17 cellular contexts compared by ENCODE assay signal in genomic region chr1:173447224-173447623, GRCh38. TPM values are rescaled to one million over a fixed set of nuclear protein-coding genes. Genes with fewer than 3 reads are reported as not detected.
DNase-seq lines count a peak whose midpoint lies in the region; ATAC-seq, FAIRE-seq and TF ChIP-seq lines count a peak whose summit lies in the region.
"Had no signal": no experiment of that assay in that cellular context is flagged by ENCODE, and none has a peak within 500 bp of the region (broad histone marks: within the 10 kb centered on the region; RNA-seq: fewer than 3 reads in every experiment).

No MANE protein-coding gene starts in this region.

- intact Hi-C loops in GM12878 (cut with micrococcal nuclease; ENCODE audit: unreplicated experiment) (no loop called here), prostate gland (cut with DNase I) (no loop called here), transverse colon (cut with DNase I; ENCODE audit: low total_unique reads) (no loop called here)

- no TSS peak for BruUV-seq in GM12878 (replicated peaks; lab: Mats Ljungman, UMichigan)

- H3K4me2 ChIP-seq in GM12878 (ENCODE audit: control insufficient read depth, insufficient read depth): no peak overlapping the region

- CTCF ChIA-PET in GM12878 (lab: Yijun Ruan, JAX): interaction anchor here (0.6 kb wide), 1 partner anchor 1243 kb away, joined by 3 read pairs; no protein-coding TSS in a partner anchor

- H4K20me1 ChIP-seq in GM12878 (ENCODE audit: control insufficient read depth, insufficient read depth): no peaks in the 10 kb centered on the region

- in situ Hi-C loops in GM12878 (cut with MboI): loop anchor here (25.0 kb wide), 1 partner anchor 765 kb away; no protein-coding TSS in a partner anchor
- in situ Hi-C loops in transverse colon (cut with MboI; ENCODE audit: low pct_ligation_motif_present in 1 of 4, low pct_unique_long_range_greater_than_20kb in 1 of 4, low sequenced_read_pairs in 3 of 4): loop anchor here in 2 of 4 donors (25.0 kb wide), 1 partner anchor 365 kb away; the partner anchor contains the start of genes CENPL (in 2 of the 2) and DARS2 (in 2 of the 2)

- FAIRE-seq in GM12891 (lab: Jason Lieb, UNC): peak; percentile 47
- FAIRE-seq in GM12878 (lab: Jason Lieb, UNC): no peak
- FAIRE-seq in H54 (lab: Jason Lieb, UNC): no peak

- H3K27me3 ChIP-seq in GM12878 (replicated peaks in 1 of 2; ENCODE audit: control insufficient read depth in 2 of 2, insufficient read depth in 2 of 2, low read length in 1 of 2) (no peaks in the 10 kb centered on the region), prostate gland (replicated peaks; ENCODE audit: insufficient read depth) (no peaks in the 10 kb centered on the region), transverse colon (no peaks in the 10 kb centered on the region)

- H3K27ac ChIP-seq in GM12878 (ENCODE audit: control insufficient read depth, insufficient read depth): no peak overlapping the region
- H3K27ac ChIP-seq in prostate gland: no peak overlapping the region
- no peak overlapping the region for H3K27ac ChIP-seq in transverse colon

- ATAC-seq in GM18858 (IDR thresholded peaks at IDR 0.05; ENCODE audit: unreplicated experiment) (peak; percentile 59), HG02798 (IDR thresholded peaks at IDR 0.05; ENCODE audit: poor library complexity, unreplicated experiment) (peak; percentile 82), GM12878 (peak; percentile 58)
- ATAC-seq: HCT116 had no signal

- H2AFZ ChIP-seq in GM12878 (ENCODE audit: control insufficient read depth, low read depth, low read length): no peak overlapping the region

- DNase-seq in GM12891 (ENCODE audit: insufficient read length, low spot score) (no peak), GM12878 (ENCODE audit: low read depth, low spot score) (no peak), SK-N-DZ (ENCODE audit: low spot score) (no peak), prostate gland (ENCODE audit: low spot score) (no peak), H54 (ENCODE audit: insufficient read length, low spot score) (no peak), transverse colon (no peak)
- DNase-seq: DMS 273 treated with DMSO at 0.1 percent for 48 hours, GDM1, NCI-H1105 treated with DMSO at 0.1 percent for 48 hours, NCI-H187 treated with DMSO at 0.1 percent for 48 hours, NCI-H526 treated with DMSO at 0.1 percent for 48 hours, OCI-M1, RPMI8226, T-helper 2 cell had no signal

- H3K9me3 ChIP-seq in GM12878 (replicated peaks; ENCODE audit: control insufficient read depth, insufficient read depth, low read length) (peaks cover 3% of the 10 kb centered on the region; the same call in 2 of the 3 replicates), prostate gland (no peaks in the 10 kb centered on the region), transverse colon (peaks cover 0 to 7% of the 10 kb centered on the region in 2 donors)

- POLR2A ChIA-PET in GM12878 (lab: Charles Lee): no interaction called here

- 0% methylated on average over 1 of the region's 1 CpG for WGBS in GM12878 (ENCODE audit: insufficient coverage, insufficient replicate concordance, low lambda C conversion rate, missing lambda C conversion rate)
- 100% methylated on average over 1 of the region's 1 CpG for WGBS in prostate gland
- 75 to 81% methylated on average over 1 of the region's 1 CpG for WGBS in transverse colon (ENCODE audit: low coverage in 1 of 2), 2 donors

- no peak for TF ChIP-seq EP300 in GM12878 (IDR thresholded peaks at IDR 0.05; ENCODE audit: borderline replicate concordance in 1 of 2, control insufficient read depth in 1 of 2, low read depth in 2 of 2, low read length in 2 of 2)
- TF ChIP-seq EP300 in transverse colon (IDR thresholded peaks at IDR 0.05; ENCODE audit: low read depth): no peak

- TF ChIP-seq CTCF in GM12878 (IDR thresholded peaks at IDR 0.05 in 2 of 3, conservative IDR thresholded peaks at IDR 0.05 in 1 of 3; ENCODE audit: control insufficient read depth in 2 of 3, extremely low read depth in 1 of 3, insufficient read depth in 1 of 3, low read depth in 3 of 3, low read length in 3 of 3) (no peak), prostate gland (IDR thresholded peaks at IDR 0.05) (no peak), transverse colon (IDR thresholded peaks at IDR 0.05) (no peak)

- peaks cover 18% of the 10 kb centered on the region for H3K4me1 ChIP-seq in GM12878 (ENCODE audit: control insufficient read depth, insufficient read depth, low read length)
- peaks cover under 1% of the 10 kb centered on the region for H3K4me1 ChIP-seq in prostate gland (replicated peaks)
- H3K4me1 ChIP-seq in transverse colon: no peaks in the 10 kb centered on the region

- H3K36me3 ChIP-seq in GM12878 (ENCODE audit: control insufficient read depth in 2 of 2, insufficient read depth in 2 of 2, low read length in 1 of 2) (no peaks in the 10 kb centered on the region; a peak in 2 of 4 replicates), prostate gland (no peaks in the 10 kb centered on the region), transverse colon (no peaks in the 10 kb centered on the region)

- H3K4me3 ChIP-seq in GM12878: no peak overlapping the region
- no peak overlapping the region for H3K4me3 ChIP-seq in prostate gland
- no peak overlapping the region for H3K4me3 ChIP-seq in transverse colon

- H3K79me2 ChIP-seq in GM12878 (ENCODE audit: control insufficient read depth, insufficient read depth, low read length): no peaks in the 10 kb centered on the region

- no peak overlapping the region for H3K9ac ChIP-seq in GM12878 (ENCODE audit: control insufficient read depth, insufficient read depth, low read length)

- SMC1A ChIA-PET in GM12878 (lab: Charles Lee; ENCODE audit: uncharacterized antibody, unreplicated experiment): interaction anchor here (0.9 kb wide), 1 partner anchor 16 kb away, joined by 4 read pairs; no protein-coding TSS in a partner anchor

- no peak for TF ChIP-seq RAD21 in GM12878 (IDR thresholded peaks at IDR 0.05; ENCODE audit: insufficient read depth, low read depth, low read length)

- TF ChIP-seq POLR2A in GM12891 (IDR thresholded peaks at IDR 0.05; ENCODE audit: low read depth, low read length): no peak
- TF ChIP-seq POLR2A in GM12878 (IDR thresholded peaks at IDR 0.05; ENCODE audit: low read depth, low read length): no peak
- no peak for TF ChIP-seq POLR2A in prostate gland (IDR thresholded peaks at IDR 0.05)
- TF ChIP-seq POLR2A in H54 (IDR thresholded peaks at IDR 0.05; ENCODE audit: low read depth, low read length): no peak
- TF ChIP-seq POLR2A in transverse colon (IDR thresholded peaks at IDR 0.05): no peak

- RAD21 ChIA-PET in GM12878 (lab: Charles Lee; ENCODE audit: unreplicated experiment): no interaction called here

TF ChIP-seq in GM12891, 5 proteins besides CTCF, POLR2A, EP300 and RAD21:
- no peak for TF ChIP-seq TAF1 (IDR thresholded peaks at IDR 0.05; ENCODE audit: low read depth, low read length)
- TF ChIP-seq SPI1 (IDR thresholded peaks at IDR 0.05; ENCODE audit: low read depth, low read length): no peak
- no peak for TF ChIP-seq PAX5 (IDR thresholded peaks at IDR 0.05; ENCODE audit: insufficient read depth, low read length, severe bottlenecking)
- TF ChIP-seq POLR2AphosphoS5 (IDR thresholded peaks at IDR 0.05; ENCODE audit: low read depth, low read length): no peak
- TF ChIP-seq POU2F2 (IDR thresholded peaks at IDR 0.05; ENCODE audit: low read depth, low read length): no peak

TF ChIP-seq in GM12878, 131 proteins besides CTCF, POLR2A, EP300 and RAD21:
- no peak for TF ChIP-seq IRF4 (IDR thresholded peaks at IDR 0.05; ENCODE audit: low read depth, low read length)
- TF ChIP-seq RUNX3 (IDR thresholded peaks at IDR 0.05; ENCODE audit: low read length): peak; percentile 44

RNA-seq across cellular contexts. Expression of gene PRDX6, which starts 29.9 kb away (rescaled TPM):
- 78.0 TPM for polyA plus RNA-seq in GM12891 (2012; ENCODE audit: low read depth, missing spikeins)
- 57.5 and 63.1 TPM in 2 replicates for total RNA-seq in GM12878 (2013; cell fraction: nucleolus; rRNA removed)
- total RNA-seq in GM12878 (2014; rRNA removed) (98.7 and 102 TPM in 2 replicates), GM12878 (2014; rRNA removed; fragmentation: Illumina TruSeq; extraction: Trizol) (105 and 110 TPM in 2 replicates), GM12878 (2021) (121 and 122 TPM in 2 replicates), prostate gland (100 to 1,000 TPM; 302 to 369 TPM), transverse colon (100 to 1,000 TPM; 150 to 540 (median 469) TPM)
- 65.0 TPM for polyA plus RNA-seq in GM12878 (2011; ENCODE audit: low read depth)
- polyA plus RNA-seq in GM12878 (2011; rRNA removed) (145 and 151 TPM in 2 replicates), GM12878 (2014; fragmentation: Illumina TruSeq; extraction: Trizol) (130 and 143 TPM in 2 replicates), GM12878 (2014; fragmentation: Nextera tagmentation; extraction: Ambion mirVana) (100 to 1,000 TPM; 204 to 230 TPM), GM12878 (2014; rRNA removed) (70.7 and 73.8 TPM in 2 replicates), GM12878 (2016; fragmentation: Nextera tagmentation; extraction: Ambion mirVana) (100 to 1,000 TPM; 147 to 162 TPM)
- 105 and 131 TPM in 2 replicates for polyA plus RNA-seq in GM12878 (2011; cell fraction: cytosol; rRNA removed)
- polyA plus RNA-seq in GM12878 (2011; cell fraction: nucleus; rRNA removed): 76.3 and 87.9 TPM in 2 replicates
- polyA plus RNA-seq in GM12878 (2012): 74.4 and 107 TPM in 2 replicates
- polyA minus RNA-seq in GM12878 (2011; rRNA and poly(A)+ RNA removed): 147 and 151 TPM in 2 replicates
- polyA minus RNA-seq in GM12878 (2011; cell fraction: cytosol; rRNA and poly(A)+ RNA removed): 43.0 and 63.6 TPM in 2 replicates
- 31.8 and 40.7 TPM in 2 replicates for polyA minus RNA-seq in GM12878 (2011; cell fraction: nucleus; rRNA and poly(A)+ RNA removed)
- polyA plus RNA-seq in SK-N-DZ (2014; cell fraction: cytosol; rRNA removed): 193 and 204 TPM in 2 replicates
- 132 and 151 TPM in 2 replicates for polyA plus RNA-seq in SK-N-DZ (2014; cell fraction: nucleus; rRNA removed)
